ENCODE assay signal across 1 cellular context in the genomic region with DNA sequence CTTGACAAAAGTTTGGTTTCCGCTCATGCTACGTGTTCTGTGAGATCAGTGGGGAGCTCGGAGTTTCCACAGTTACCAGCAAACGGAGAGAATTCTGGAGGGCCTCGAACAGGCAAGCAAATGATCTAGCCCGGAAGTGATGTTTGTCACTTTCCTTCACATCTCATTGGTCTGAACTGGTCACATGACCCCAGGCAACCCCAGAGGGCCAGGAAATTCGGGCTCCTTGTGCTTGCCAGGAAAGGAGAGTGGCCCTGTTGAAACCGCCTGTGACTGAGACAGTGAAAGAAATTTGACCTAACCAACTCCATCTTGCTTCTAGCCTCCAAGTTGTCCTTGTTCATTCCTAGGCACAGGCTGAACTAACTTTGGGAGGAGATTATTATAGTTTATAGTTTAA.
TF ChIP-seq lines count a peak whose summit lies in the region.

No MANE protein-coding gene starts in this region.

TF ChIP-seq in HepG2, 621 proteins besides CTCF, POLR2A, EP300 and RAD21:
- TF ChIP-seq NFYC (CRISPR knock-in tag; IDR thresholded peaks at IDR 0.05) (peak; percentile 30; the same call in 1 of the 2 replicates), NCOA5 (CRISPR knock-in tag; IDR thresholded peaks at IDR 0.05) (no peak), CREB1 (IDR thresholded peaks at IDR 0.05) (no peak), CREB1 (CRISPR knock-in tag; IDR thresholded peaks at IDR 0.05) (0 out of 2 replicates have a peak, but pooled peaks have one; percentile 19), ZNF558 (CRISPR knock-in tag; IDR thresholded peaks at IDR 0.05; ENCODE audit: borderline replicate concordance) (no peak), SP2 (CRISPR knock-in tag; IDR thresholded peaks at IDR 0.05) (no peak), ELF3 (CRISPR knock-in tag; IDR thresholded peaks at IDR 0.05) (no peak), CREM (IDR thresholded peaks at IDR 0.05) (no peak), CREM (CRISPR knock-in tag; IDR thresholded peaks at IDR 0.05) (no peak), BHLHE40 (IDR thresholded peaks at IDR 0.05; ENCODE audit: low read length) (no peak), ETV5 (CRISPR knock-in tag; IDR thresholded peaks at IDR 0.05; ENCODE audit: borderline replicate concordance) (no peak), ASH2L (IDR thresholded peaks at IDR 0.05; ENCODE audit: insufficient read length, low read depth, low read length) (no peak), GABPA (IDR thresholded peaks at IDR 0.05; ENCODE audit: low read depth, low read length) (no peak), GABPA (CRISPR knock-in tag; IDR thresholded peaks at IDR 0.05; ENCODE audit: low read depth) (peak; percentile 44; the same call in 1 of the 2 replicates), RFXANK (CRISPR knock-in tag; IDR thresholded peaks at IDR 0.05) (no peak), NFYB (CRISPR knock-in tag; IDR thresholded peaks at IDR 0.05) (peak; percentile 55), RARG (CRISPR knock-in tag; IDR thresholded peaks at IDR 0.05; ENCODE audit: low read depth) (no peak), TCF7L2 (IDR thresholded peaks at IDR 0.05; ENCODE audit: low read depth, low read length) (no peak), ZNF546 (CRISPR knock-in tag; conservative IDR thresholded peaks at IDR 0.05) (no peak), CHD4 (IDR thresholded peaks at IDR 0.05; ENCODE audit: borderline replicate concordance, low read length) (no peak), ZMYM2 (CRISPR knock-in tag; IDR thresholded peaks at IDR 0.05) (no peak), MTA1 (CRISPR knock-in tag; IDR thresholded peaks at IDR 0.05; ENCODE audit: borderline replicate concordance) (no peak), ZNF292 (CRISPR knock-in tag; IDR thresholded peaks at IDR 0.05; ENCODE audit: borderline replicate concordance, low read depth) (no peak), GABPB1 (CRISPR knock-in tag; IDR thresholded peaks at IDR 0.05) (peak; percentile 27; the same call in 1 of the 2 replicates), PCBP1 (IDR thresholded peaks at IDR 0.05; ENCODE audit: borderline replicate concordance, low read depth, low read length) (no peak)
- TF ChIP-seq, protein P1, sequence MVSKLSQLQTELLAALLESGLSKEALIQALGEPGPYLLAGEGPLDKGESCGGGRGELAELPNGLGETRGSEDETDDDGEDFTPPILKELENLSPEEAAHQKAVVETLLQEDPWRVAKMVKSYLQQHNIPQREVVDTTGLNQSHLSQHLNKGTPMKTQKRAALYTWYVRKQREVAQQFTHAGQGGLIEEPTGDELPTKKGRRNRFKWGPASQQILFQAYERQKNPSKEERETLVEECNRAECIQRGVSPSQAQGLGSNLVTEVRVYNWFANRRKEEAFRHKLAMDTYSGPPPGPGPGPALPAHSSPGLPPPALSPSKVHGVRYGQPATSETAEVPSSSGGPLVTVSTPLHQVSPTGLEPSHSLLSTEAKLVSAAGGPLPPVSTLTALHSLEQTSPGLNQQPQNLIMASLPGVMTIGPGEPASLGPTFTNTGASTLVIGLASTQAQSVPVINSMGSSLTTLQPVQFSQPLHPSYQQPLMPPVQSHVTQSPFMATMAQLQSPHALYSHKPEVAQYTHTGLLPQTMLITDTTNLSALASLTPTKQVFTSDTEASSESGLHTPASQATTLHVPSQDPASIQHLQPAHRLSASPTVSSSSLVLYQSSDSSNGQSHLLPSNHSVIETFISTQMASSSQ (IDR thresholded peaks at IDR 0.05; ENCODE audit: low read depth) = no peak
- TF ChIP-seq, protein P1 (CRISPR knock-in tag; IDR thresholded peaks at IDR 0.05; ENCODE audit: borderline replicate concordance) = no peak
- TF ChIP-seq, protein P2, sequence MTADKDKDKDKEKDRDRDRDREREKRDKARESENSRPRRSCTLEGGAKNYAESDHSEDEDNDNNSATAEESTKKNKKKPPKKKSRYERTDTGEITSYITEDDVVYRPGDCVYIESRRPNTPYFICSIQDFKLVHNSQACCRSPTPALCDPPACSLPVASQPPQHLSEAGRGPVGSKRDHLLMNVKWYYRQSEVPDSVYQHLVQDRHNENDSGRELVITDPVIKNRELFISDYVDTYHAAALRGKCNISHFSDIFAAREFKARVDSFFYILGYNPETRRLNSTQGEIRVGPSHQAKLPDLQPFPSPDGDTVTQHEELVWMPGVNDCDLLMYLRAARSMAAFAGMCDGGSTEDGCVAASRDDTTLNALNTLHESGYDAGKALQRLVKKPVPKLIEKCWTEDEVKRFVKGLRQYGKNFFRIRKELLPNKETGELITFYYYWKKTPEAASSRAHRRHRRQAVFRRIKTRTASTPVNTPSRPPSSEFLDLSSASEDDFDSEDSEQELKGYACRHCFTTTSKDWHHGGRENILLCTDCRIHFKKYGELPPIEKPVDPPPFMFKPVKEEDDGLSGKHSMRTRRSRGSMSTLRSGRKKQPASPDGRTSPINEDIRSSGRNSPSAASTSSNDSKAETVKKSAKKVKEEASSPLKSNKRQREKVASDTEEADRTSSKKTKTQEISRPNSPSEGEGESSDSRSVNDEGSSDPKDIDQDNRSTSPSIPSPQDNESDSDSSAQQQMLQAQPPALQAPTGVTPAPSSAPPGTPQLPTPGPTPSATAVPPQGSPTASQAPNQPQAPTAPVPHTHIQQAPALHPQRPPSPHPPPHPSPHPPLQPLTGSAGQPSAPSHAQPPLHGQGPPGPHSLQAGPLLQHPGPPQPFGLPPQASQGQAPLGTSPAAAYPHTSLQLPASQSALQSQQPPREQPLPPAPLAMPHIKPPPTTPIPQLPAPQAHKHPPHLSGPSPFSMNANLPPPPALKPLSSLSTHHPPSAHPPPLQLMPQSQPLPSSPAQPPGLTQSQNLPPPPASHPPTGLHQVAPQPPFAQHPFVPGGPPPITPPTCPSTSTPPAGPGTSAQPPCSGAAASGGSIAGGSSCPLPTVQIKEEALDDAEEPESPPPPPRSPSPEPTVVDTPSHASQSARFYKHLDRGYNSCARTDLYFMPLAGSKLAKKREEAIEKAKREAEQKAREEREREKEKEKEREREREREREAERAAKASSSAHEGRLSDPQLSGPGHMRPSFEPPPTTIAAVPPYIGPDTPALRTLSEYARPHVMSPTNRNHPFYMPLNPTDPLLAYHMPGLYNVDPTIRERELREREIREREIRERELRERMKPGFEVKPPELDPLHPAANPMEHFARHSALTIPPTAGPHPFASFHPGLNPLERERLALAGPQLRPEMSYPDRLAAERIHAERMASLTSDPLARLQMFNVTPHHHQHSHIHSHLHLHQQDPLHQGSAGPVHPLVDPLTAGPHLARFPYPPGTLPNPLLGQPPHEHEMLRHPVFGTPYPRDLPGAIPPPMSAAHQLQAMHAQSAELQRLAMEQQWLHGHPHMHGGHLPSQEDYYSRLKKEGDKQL (CRISPR knock-in tag; IDR thresholded peaks at IDR 0.05; ENCODE audit: low read depth) = no peak
- TF ChIP-seq, protein P3, sequence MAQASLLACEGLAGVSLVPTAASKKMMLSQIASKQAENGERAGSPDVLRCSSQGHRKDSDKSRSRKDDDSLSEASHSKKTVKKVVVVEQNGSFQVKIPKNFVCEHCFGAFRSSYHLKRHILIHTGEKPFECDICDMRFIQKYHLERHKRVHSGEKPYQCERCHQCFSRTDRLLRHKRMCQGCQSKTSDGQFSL (CRISPR knock-in tag; IDR thresholded peaks at IDR 0.05) = no peak
- TF ChIP-seq, protein P4, sequence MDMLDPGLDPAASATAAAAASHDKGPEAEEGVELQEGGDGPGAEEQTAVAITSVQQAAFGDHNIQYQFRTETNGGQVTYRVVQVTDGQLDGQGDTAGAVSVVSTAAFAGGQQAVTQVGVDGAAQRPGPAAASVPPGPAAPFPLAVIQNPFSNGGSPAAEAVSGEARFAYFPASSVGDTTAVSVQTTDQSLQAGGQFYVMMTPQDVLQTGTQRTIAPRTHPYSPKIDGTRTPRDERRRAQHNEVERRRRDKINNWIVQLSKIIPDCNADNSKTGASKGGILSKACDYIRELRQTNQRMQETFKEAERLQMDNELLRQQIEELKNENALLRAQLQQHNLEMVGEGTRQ (IDR thresholded peaks at IDR 0.05; ENCODE audit: low read depth, low read length) = 0 out of 2 replicates have a peak, but pooled peaks have one; percentile 28
- TF ChIP-seq, protein P4 (CRISPR knock-in tag; IDR thresholded peaks at IDR 0.05; ENCODE audit: borderline replicate concordance) = no peak; the same call in 1 of the 2 replicates
- TF ChIP-seq, protein P5, sequence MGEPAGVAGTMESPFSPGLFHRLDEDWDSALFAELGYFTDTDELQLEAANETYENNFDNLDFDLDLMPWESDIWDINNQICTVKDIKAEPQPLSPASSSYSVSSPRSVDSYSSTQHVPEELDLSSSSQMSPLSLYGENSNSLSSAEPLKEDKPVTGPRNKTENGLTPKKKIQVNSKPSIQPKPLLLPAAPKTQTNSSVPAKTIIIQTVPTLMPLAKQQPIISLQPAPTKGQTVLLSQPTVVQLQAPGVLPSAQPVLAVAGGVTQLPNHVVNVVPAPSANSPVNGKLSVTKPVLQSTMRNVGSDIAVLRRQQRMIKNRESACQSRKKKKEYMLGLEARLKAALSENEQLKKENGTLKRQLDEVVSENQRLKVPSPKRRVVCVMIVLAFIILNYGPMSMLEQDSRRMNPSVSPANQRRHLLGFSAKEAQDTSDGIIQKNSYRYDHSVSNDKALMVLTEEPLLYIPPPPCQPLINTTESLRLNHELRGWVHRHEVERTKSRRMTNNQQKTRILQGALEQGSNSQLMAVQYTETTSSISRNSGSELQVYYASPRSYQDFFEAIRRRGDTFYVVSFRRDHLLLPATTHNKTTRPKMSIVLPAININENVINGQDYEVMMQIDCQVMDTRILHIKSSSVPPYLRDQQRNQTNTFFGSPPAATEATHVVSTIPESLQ (CRISPR knock-in tag; conservative IDR thresholded peaks at IDR 0.05) = no peak
